In the genomic region with DNA sequence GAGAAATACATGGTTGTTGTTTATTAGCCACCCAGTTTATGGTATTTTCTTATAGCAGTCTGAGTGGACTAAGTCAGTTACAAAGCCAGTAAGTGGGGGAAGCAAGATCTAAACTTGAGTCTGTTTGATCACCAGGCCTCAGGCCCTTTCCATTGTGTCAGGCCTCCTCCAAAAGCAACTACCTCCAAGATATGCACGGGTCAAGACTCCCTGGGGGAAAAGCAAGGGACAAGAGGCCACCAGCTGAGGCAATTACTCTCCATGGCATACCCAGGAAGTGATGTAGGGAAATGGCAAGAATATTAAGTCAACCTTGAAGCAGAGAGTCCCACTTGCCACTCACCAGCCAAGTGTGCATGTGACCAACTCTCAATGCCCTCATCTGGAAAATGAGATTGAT, we compare ENCODE assay signal across 24 cellular contexts.
"Had no signal": no experiment of that assay in that cellular context is flagged by ENCODE, and none has a peak within 500 bp of the region (broad histone marks: within the 10 kb centered on the region; RNA-seq: fewer than 3 reads in every experiment).

No MANE protein-coding gene starts in this region.

- H3K4me3 Mint-ChIP-seq: T-cell had no signal

- ATAC-seq: HepG2, Panc1, PC-3, T-cell had no signal

- H3K36me3 Mint-ChIP-seq: T-cell had no signal

- H3K27ac Mint-ChIP-seq: T-cell had no signal

- H3K9me2 ChIP-seq: SK-N-SH had no signal

- H3K4me2 ChIP-seq: SK-N-SH had no signal

- H3K9me3 ChIP-seq: SK-N-SH had no signal

- DNase-seq: IMR-90, Karpas-422, KG1, MV-4-11, NCI-H1048, NCI-H1105, NCI-H1417, NCI-H146, NCI-H1694 treated with DMSO at 0.1 percent for 48 hours, NCI-H1930, NCI-H2081, NCI-H2107, NCI-H2227 treated with DMSO at 0.1 percent for 48 hours, NCI-H524, NCI-H526 treated with DMSO at 0.1 percent for 48 hours, NCI-H774, PC-3, SHP77, SK-N-SH, SW 1271, T-cell had no signal

- H3K9ac ChIP-seq: SK-N-SH had no signal

- H3K27ac ChIP-seq: RWPE1 had no signal

- H3K4me1 Mint-ChIP-seq: T-cell had no signal
